Comparison of ENCODE assay signal across 10 cellular contexts in the genomic region with DNA sequence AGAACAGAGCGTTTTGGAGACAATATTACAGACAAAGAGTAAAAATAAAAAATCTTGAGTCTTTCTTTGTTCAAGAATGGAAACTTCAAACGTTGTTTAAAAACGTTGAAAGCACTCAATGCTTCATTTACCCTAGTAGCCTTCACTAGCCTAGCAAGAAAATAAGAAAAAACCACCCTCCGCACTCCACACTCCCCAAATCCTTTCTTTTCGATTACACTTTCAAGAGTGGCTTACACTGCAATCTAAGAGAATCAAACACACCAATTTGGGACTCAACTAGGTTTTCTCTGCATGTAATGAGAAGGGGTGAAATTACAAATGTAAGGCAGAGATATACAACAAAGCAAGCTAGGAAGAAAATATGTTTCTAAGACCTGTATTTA. TPM values are rescaled to one million over a fixed set of nuclear protein-coding genes. Genes with fewer than 3 reads are reported as not detected.
DNase-seq lines count a peak whose midpoint lies in the region; ATAC-seq and TF ChIP-seq lines count a peak whose summit lies in the region.
"Had no signal": no experiment of that assay in that cellular context is flagged by ENCODE, and none has a peak within 500 bp of the region (broad histone marks: within the 10 kb centered on the region; RNA-seq: fewer than 3 reads in every experiment).

No MANE protein-coding gene starts in this region.

- H3K14ac ChIP-seq in H9 (ENCODE audit: insufficient read depth, low read length) = no peak overlapping the region

- H4K20me1 ChIP-seq in H9 (ENCODE audit: control insufficient read depth, insufficient read depth, insufficient read length) = no peaks in the 10 kb centered on the region

- H3K36me3 ChIP-seq in heart left ventricle (peaks cover 0 to 18% (median 7%) of the 10 kb centered on the region in 9 donors), left lung (peaks cover 0 to 4% of the 10 kb centered on the region in 2 donors), upper lobe of right lung (peaks cover 5% of the 10 kb centered on the region)

- H2BK15ac ChIP-seq in H9 (ENCODE audit: low read depth, low read length) = no peak overlapping the region

- no peak overlapping the region for H3K4me2 ChIP-seq in H9 (ENCODE audit: insufficient read depth, insufficient read length, low read length)

- no peaks in the 10 kb centered on the region for H3K9me3 Mint-ChIP-seq in activated T-helper 1 cell treated with anti-CD3 and anti-CD28 coated beads, Interleukin-12 subunit alpha, Interleukin-12 subunit beta, Interleukin-2, Interleukin-4 antibody, amounts not matched to agents 30 ng/mL and 10 ng/mL and 1 ng/mL, durations not matched to agents 14 hours and 24 hours and 36 hours
- H3K9me3 Mint-ChIP-seq in H9 = peaks cover 62 to 73% of the 10 kb centered on the region in 2 experiments

- H3K4me1 ChIP-seq in heart left ventricle = peaks cover 0 to 58% (median 0%) of the 10 kb centered on the region in 12 donors
- peaks cover 0 to 33% of the 10 kb centered on the region in 2 donors for H3K4me1 ChIP-seq in left lung
- peaks cover 3% of the 10 kb centered on the region for H3K4me1 ChIP-seq in upper lobe of right lung
- no peaks in the 10 kb centered on the region for H3K4me1 ChIP-seq in H9 (ENCODE audit: insufficient read depth, low read length)

- WGBS in heart left ventricle, 4 donors = 46 to 61% (median 50%) methylated on average over 5 of the region's 5 CpGs
- WGBS in H9 (ENCODE audit: extremely low coverage, insufficient read length, low lambda C conversion rate) = 100% methylated on average over 2 of the region's 5 CpGs

- H4K91ac ChIP-seq in H9 (ENCODE audit: insufficient read length, low read depth, low read length) = no peak overlapping the region

- peak overlapping the region; percentile 97 for H3K4me3 Mint-ChIP-seq in activated T-helper 1 cell treated with anti-CD3 and anti-CD28 coated beads, Interleukin-12 subunit alpha, Interleukin-12 subunit beta, Interleukin-2, Interleukin-4 antibody, amounts not matched to agents 30 ng/mL and 10 ng/mL and 1 ng/mL, durations not matched to agents 14 hours and 24 hours and 36 hours
- H3K4me3 Mint-ChIP-seq in H9 = no peak overlapping the region

- H2BK5ac ChIP-seq in H9 (ENCODE audit: insufficient read length, low read length) = no peak overlapping the region

- H3K79me1 ChIP-seq in H9 (ENCODE audit: insufficient read depth, low read depth, low read length, poor library complexity, severe bottlenecking) = no peaks in the 10 kb centered on the region

- no peak for TF ChIP-seq POLR2A in heart left ventricle (IDR thresholded peaks at IDR 0.05)

- H3K36me3 Mint-ChIP-seq in activated T-helper 1 cell treated with anti-CD3 and anti-CD28 coated beads, Interleukin-12 subunit alpha, Interleukin-12 subunit beta, Interleukin-2, Interleukin-4 antibody, amounts not matched to agents 30 ng/mL and 10 ng/mL and 1 ng/mL, durations not matched to agents 14 hours and 24 hours and 36 hours (ENCODE audit: low read depth) = peaks cover 34% of the 10 kb centered on the region
- peaks cover 25 to 34% (median 28%) of the 10 kb centered on the region in 3 experiments for H3K36me3 Mint-ChIP-seq in H9 (ENCODE audit: insufficient read depth in 1 of 3, low read depth in 3 of 3)

- no peak overlapping the region for H3K9ac ChIP-seq in H9 (ENCODE audit: extremely low read depth, insufficient read length, low read length)

- H3K56ac ChIP-seq in H9 (ENCODE audit: insufficient read length, low read depth, low read length) = no peak overlapping the region

- no peak overlapping the region for H3K18ac ChIP-seq in H9 (ENCODE audit: insufficient read length, low read depth, low read length)

- intact Hi-C loops in heart left ventricle (cut with DNase I) = loop anchor here in 9 of 10 donors (5.0 to 10.0 kb wide), 12 partner anchors 48 to 385 kb away; no protein-coding TSS in a partner anchor
- intact Hi-C loops in cardiac septum (cut with DNase I) = loop anchor here (5.0 to 10.0 kb wide), 3 partner anchors 48 to 385 kb away; no protein-coding TSS in a partner anchor
- intact Hi-C loops in activated T-helper 1 cell treated with anti-CD3 and anti-CD28 coated beads, Interleukin-12 subunit alpha, Interleukin-12 subunit beta, Interleukin-2, Interleukin-4 antibody, amounts not matched to agents 30 ng/mL and 10 ng/mL and 1 ng/mL, durations not matched to agents 14 hours and 24 hours and 36 hours (cut with micrococcal nuclease) = loop anchor here (5.0 to 10.0 kb wide), 3 partner anchors 188 to 1045 kb away; a partner anchor contains a TSS
- intact Hi-C loops in left lung (cut with DNase I) = loop anchor here in 1 of 2 donors (10.0 kb wide), 1 partner anchor 115 kb away; no protein-coding TSS in a partner anchor
- intact Hi-C loops in upper lobe of right lung (cut with DNase I) = no loop called here

- DNase-seq in heart left ventricle (no peak), cardiac septum (ENCODE audit: low spot score) (no peak), left lung (no peak), upper lobe of right lung (no peak), NCI-H146 treated with DMSO at 0.1 percent for 48 hours (lab: John Stamatoyannopoulos, UW; ENCODE audit: unreplicated experiment) (no peak), H9 (no peak), NCI-H1694 (lab: John Stamatoyannopoulos, UW) (no peak)
- DNase-seq in activated T-helper 1 cell treated with anti-CD3 and anti-CD28 coated beads, Interleukin-12 subunit alpha, Interleukin-12 subunit beta, Interleukin-2, Interleukin-4 antibody, amounts not matched to agents 30 ng/mL and 10 ng/mL and 1 ng/mL, durations not matched to agents 14 hours and 24 hours and 36 hours (ENCODE audit: low spot score) = no peak
- DNase-seq: C1 segment of cervical spinal cord, NCI-H2171 treated with DMSO at 0.1 percent for 48 hours had no signal

- peak overlapping the region; percentile 98 for H3K27ac Mint-ChIP-seq in activated T-helper 1 cell treated with anti-CD3 and anti-CD28 coated beads, Interleukin-12 subunit alpha, Interleukin-12 subunit beta, Interleukin-2, Interleukin-4 antibody, amounts not matched to agents 30 ng/mL and 10 ng/mL and 1 ng/mL, durations not matched to agents 14 hours and 24 hours and 36 hours
- H3K27ac Mint-ChIP-seq in H9 = peak overlapping the region in 1 of 3 experiments; percentile 79; a peak in 2 of 7 replicates

- H2BK120ac ChIP-seq in H9 (ENCODE audit: low read depth, low read length, poor library complexity, severe bottlenecking) = no peak overlapping the region

- H3K27ac ChIP-seq in heart left ventricle (peak overlapping the region in 7 of 12 donors; percentile 61 to 99 (median 96)), left lung (peak overlapping the region; percentile 97 to 98), upper lobe of right lung (peak overlapping the region; percentile 97), H9 (ENCODE audit: insufficient read length, low read depth, low read length) (no peak overlapping the region)

- H2AFZ ChIP-seq in H9 (ENCODE audit: low read length) = no peak overlapping the region

- H4K5ac ChIP-seq in H9 (ENCODE audit: insufficient read length, low read depth, low read length) = no peak overlapping the region

- TF ChIP-seq CTCF in heart left ventricle (IDR thresholded peaks at IDR 0.05) (no peak), left lung (IDR thresholded peaks at IDR 0.05) (no peak), upper lobe of right lung (IDR thresholded peaks at IDR 0.05) (no peak), H9 (conservative IDR thresholded peaks at IDR 0.05) (no peak)

- no peak overlapping the region for H3T11ph ChIP-seq in H9 (ENCODE audit: low read length)

- no peak overlapping the region for H2BK12ac ChIP-seq in H9 (ENCODE audit: insufficient read length, low read depth, low read length)

- ATAC-seq in heart left ventricle = no peak
- no peak for ATAC-seq in left lung
- ATAC-seq in upper lobe of right lung = no peak

- H4K8ac ChIP-seq in H9 (replicated peaks; ENCODE audit: insufficient read length, low read depth, low read length) = no peak overlapping the region

- H3K23ac ChIP-seq in H9 (ENCODE audit: insufficient read length, low read depth, low read length) = no peak overlapping the region

- H3K27me3 ChIP-seq in heart left ventricle (peaks cover 0 to 18% (median 0%) of the 10 kb centered on the region in 9 donors), left lung (peaks cover 0 to 12% of the 10 kb centered on the region in 2 donors), upper lobe of right lung (no peaks in the 10 kb centered on the region), H9 (ENCODE audit: insufficient read depth, low read length) (no peaks in the 10 kb centered on the region)

- no peak overlapping the region for H2AK5ac ChIP-seq in H9 (ENCODE audit: insufficient read length, low read length)

- H3K79me2 ChIP-seq in H9 (ENCODE audit: insufficient read depth, low read length) = peaks cover 11% of the 10 kb centered on the region; the same call in 1 of the 2 replicates

- H3K4me3 ChIP-seq in heart left ventricle (no peak overlapping the region), left lung (no peak overlapping the region), upper lobe of right lung (no peak overlapping the region)

- H3K4ac ChIP-seq in H9 (ENCODE audit: low read depth, low read length) = no peak overlapping the region

- H2BK20ac ChIP-seq in H9 (ENCODE audit: low read depth, low read length, poor library complexity, severe bottlenecking) = no peak overlapping the region

- peaks cover 50% of the 10 kb centered on the region for H3K4me1 Mint-ChIP-seq in activated T-helper 1 cell treated with anti-CD3 and anti-CD28 coated beads, Interleukin-12 subunit alpha, Interleukin-12 subunit beta, Interleukin-2, Interleukin-4 antibody, amounts not matched to agents 30 ng/mL and 10 ng/mL and 1 ng/mL, durations not matched to agents 14 hours and 24 hours and 36 hours (ENCODE audit: low read depth)
- peaks cover 20 to 24% of the 10 kb centered on the region in 2 experiments for H3K4me1 Mint-ChIP-seq in H9

- H3K23me2 ChIP-seq in H9 (ENCODE audit: insufficient read length, low read depth, low read length, poor library complexity, severe bottlenecking) = no peaks in the 10 kb centered on the region

- H3K27me3 Mint-ChIP-seq in activated T-helper 1 cell treated with anti-CD3 and anti-CD28 coated beads, Interleukin-12 subunit alpha, Interleukin-12 subunit beta, Interleukin-2, Interleukin-4 antibody, amounts not matched to agents 30 ng/mL and 10 ng/mL and 1 ng/mL, durations not matched to agents 14 hours and 24 hours and 36 hours (ENCODE audit: insufficient read depth) = no peaks in the 10 kb centered on the region
- no peaks in the 10 kb centered on the region; the same call in 1 of the 2 replicates for H3K27me3 Mint-ChIP-seq in H9 (ENCODE audit: low read depth)

- peaks cover 0 to 5% (median 0%) of the 10 kb centered on the region in 12 donors for H3K9me3 ChIP-seq in heart left ventricle
- no peaks in the 10 kb centered on the region for H3K9me3 ChIP-seq in left lung
- no peaks in the 10 kb centered on the region for H3K9me3 ChIP-seq in upper lobe of right lung
- H3K9me3 ChIP-seq in H9 (ENCODE audit: control insufficient read depth, low read depth, low read length) = no peaks in the 10 kb centered on the region

RNA-seq across cellular contexts. Expression of a gene that starts 4.7 kb away (rescaled TPM):
- total RNA-seq in heart left ventricle (1,000 to 10,000 TPM in 4 of 9 donors, 100 to 1,000 TPM in 5; 689 to 3,543 (median 935) TPM), cardiac septum (921 TPM), left lung (1,000 to 10,000 TPM; 4,574 to 4,791 TPM), upper lobe of right lung (4,663 TPM), H9 (2021) (2,733 and 2,818 TPM in 2 replicates)
- polyA plus RNA-seq in heart left ventricle = 1,000 to 10,000 TPM; 1,893 to 1,976 TPM
- 6,544 and 6,612 TPM in 2 replicates for total RNA-seq in activated T-helper 1 cell treated with anti-CD3 and anti-CD28 coated beads, Interleukin-12 subunit alpha, Interleukin-12 subunit beta, Interleukin-2, Interleukin-4 antibody, amounts not matched to agents 30 ng/mL and 10 ng/mL and 1 ng/mL, durations not matched to agents 14 hours and 24 hours and 36 hours
